ENCODE assay signal across 1 cellular context in the genomic region with DNA sequence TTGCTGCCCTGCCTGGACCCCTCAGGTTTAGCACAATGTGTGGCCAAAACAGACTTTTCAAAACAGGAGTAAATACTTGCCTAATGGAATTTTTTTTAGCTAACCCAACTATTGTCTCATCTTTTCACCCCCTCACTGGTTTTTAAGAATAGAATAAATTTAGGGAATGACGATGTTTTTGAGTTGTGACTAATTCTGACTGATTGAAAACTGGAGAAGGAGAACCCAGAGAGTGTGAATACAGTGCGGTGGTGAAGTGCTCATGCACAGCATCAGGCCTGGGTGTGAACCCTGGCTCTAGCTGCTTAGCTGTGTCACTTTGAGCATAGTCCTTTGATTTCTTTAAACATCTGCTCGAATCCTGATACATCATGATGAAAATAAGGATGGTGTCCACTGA.
TF ChIP-seq lines count a peak whose summit lies in the region.

No MANE protein-coding gene starts in this region.

TF ChIP-seq in HepG2, 621 proteins besides CTCF, POLR2A, EP300 and RAD21 (continued from another document):
- TF ChIP-seq, protein P1, sequence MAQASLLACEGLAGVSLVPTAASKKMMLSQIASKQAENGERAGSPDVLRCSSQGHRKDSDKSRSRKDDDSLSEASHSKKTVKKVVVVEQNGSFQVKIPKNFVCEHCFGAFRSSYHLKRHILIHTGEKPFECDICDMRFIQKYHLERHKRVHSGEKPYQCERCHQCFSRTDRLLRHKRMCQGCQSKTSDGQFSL (CRISPR knock-in tag; IDR thresholded peaks at IDR 0.05), result no peak
- no peak for TF ChIP-seq U2AF2 (IDR thresholded peaks at IDR 0.05; ENCODE audit: low read depth, low read length)
- TF ChIP-seq PLRG1 (conservative IDR thresholded peaks at IDR 0.05), result no peak
- TF ChIP-seq, protein P2, sequence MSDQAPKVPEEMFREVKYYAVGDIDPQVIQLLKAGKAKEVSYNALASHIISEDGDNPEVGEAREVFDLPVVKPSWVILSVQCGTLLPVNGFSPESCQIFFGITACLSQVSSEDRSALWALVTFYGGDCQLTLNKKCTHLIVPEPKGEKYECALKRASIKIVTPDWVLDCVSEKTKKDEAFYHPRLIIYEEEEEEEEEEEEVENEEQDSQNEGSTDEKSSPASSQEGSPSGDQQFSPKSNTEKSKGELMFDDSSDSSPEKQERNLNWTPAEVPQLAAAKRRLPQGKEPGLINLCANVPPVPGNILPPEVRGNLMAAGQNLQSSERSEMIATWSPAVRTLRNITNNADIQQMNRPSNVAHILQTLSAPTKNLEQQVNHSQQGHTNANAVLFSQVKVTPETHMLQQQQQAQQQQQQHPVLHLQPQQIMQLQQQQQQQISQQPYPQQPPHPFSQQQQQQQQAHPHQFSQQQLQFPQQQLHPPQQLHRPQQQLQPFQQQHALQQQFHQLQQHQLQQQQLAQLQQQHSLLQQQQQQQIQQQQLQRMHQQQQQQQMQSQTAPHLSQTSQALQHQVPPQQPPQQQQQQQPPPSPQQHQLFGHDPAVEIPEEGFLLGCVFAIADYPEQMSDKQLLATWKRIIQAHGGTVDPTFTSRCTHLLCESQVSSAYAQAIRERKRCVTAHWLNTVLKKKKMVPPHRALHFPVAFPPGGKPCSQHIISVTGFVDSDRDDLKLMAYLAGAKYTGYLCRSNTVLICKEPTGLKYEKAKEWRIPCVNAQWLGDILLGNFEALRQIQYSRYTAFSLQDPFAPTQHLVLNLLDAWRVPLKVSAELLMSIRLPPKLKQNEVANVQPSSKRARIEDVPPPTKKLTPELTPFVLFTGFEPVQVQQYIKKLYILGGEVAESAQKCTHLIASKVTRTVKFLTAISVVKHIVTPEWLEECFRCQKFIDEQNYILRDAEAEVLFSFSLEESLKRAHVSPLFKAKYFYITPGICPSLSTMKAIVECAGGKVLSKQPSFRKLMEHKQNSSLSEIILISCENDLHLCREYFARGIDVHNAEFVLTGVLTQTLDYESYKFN (CRISPR knock-in tag; conservative IDR thresholded peaks at IDR 0.05), result no peak
- TF ChIP-seq KLF6 (CRISPR knock-in tag; IDR thresholded peaks at IDR 0.05), result no peak
- TF ChIP-seq ZMYM3 (CRISPR knock-in tag; IDR thresholded peaks at IDR 0.05), result no peak
- no peak for TF ChIP-seq IRX3 (CRISPR knock-in tag; IDR thresholded peaks at IDR 0.05; ENCODE audit: borderline replicate concordance, low read depth)
